Comparison of ENCODE assay signal across 22 cellular contexts in genomic region chr3:73098873-73099272, GRCh38. TPM values are rescaled to one million over a fixed set of nuclear protein-coding genes. Genes with fewer than 3 reads are reported as not detected.
DNase-seq lines count a peak whose midpoint lies in the region; ATAC-seq, FAIRE-seq and TF ChIP-seq lines count a peak whose summit lies in the region.
"Had no signal": no experiment of that assay in that cellular context is flagged by ENCODE, and none has a peak within 500 bp of the region (broad histone marks: within the 10 kb centered on the region; RNA-seq: fewer than 3 reads in every experiment).

No MANE protein-coding gene starts in this region.

- H3K79me2 ChIP-seq in MM.1S (ENCODE audit: low read length) = no peaks in the 10 kb centered on the region
- H3K79me2 ChIP-seq in K562 (ENCODE audit: control insufficient read depth, insufficient read depth, low read length) = no peaks in the 10 kb centered on the region
- H3K79me2 ChIP-seq in HepG2 (ENCODE audit: insufficient read depth, low read length) = no peaks in the 10 kb centered on the region

- ATAC-seq in K562 = no peak
- ATAC-seq in activated CD4-positive, CD25-positive, alpha-beta regulatory T cell treated with anti-CD3 and anti-CD28 coated beads, Interleukin-2, amount 50 U/mL, for 24 hours = no peak
- no peak for ATAC-seq in GM21526 (IDR thresholded peaks at IDR 0.05; ENCODE audit: low FRiP score, unreplicated experiment)
- ATAC-seq in HepG2 = no peak
- ATAC-seq: SK-N-SH treated with all-trans-retinoic acid at 6 μM for 48 hours had no signal

- H3K27ac ChIP-seq in MM.1S (ENCODE audit: low read length) (no peak overlapping the region), K562 (ENCODE audit: extremely low read depth, low read depth, low read length) (no peak overlapping the region), HepG2 (ENCODE audit: extremely low read length, insufficient read depth, low read length) (no peak overlapping the region)

- H3K9me2 ChIP-seq in MM.1S (replicated peaks; ENCODE audit: insufficient read depth, low read length) = no peaks in the 10 kb centered on the region

- H3K27me3 ChIP-seq in MM.1S (replicated peaks; ENCODE audit: insufficient read depth, low read length) = no peaks in the 10 kb centered on the region
- H3K27me3 ChIP-seq in K562 (ENCODE audit: control insufficient read depth in 2 of 2, insufficient read depth in 2 of 2, low read length in 2 of 2) = peaks cover 2 to 25% of the 10 kb centered on the region in 2 experiments; a peak in 2 of 5 replicates
- H3K27me3 ChIP-seq in HepG2 (ENCODE audit: control insufficient read depth in 1 of 2, insufficient read depth in 2 of 2, low read length in 2 of 2) = no peaks in the 10 kb centered on the region

- in situ Hi-C loops in K562 (cut with MboI) (loop anchor here (5.0 to 25.0 kb wide), 2 partner anchors 328 to 1387 kb away; no protein-coding TSS in a partner anchor), HepG2 (cut with HindIII; ENCODE audit: extremely low pct_ligation_motif_present, low pct_unique_long_range_greater_than_20kb) (loop anchor here (5.0 to 25.0 kb wide), 2 partner anchors 403 to 1387 kb away; no protein-coding TSS in a partner anchor)

- H3K4me1 ChIP-seq in MM.1S (ENCODE audit: low read length) = no peaks in the 10 kb centered on the region
- no peaks in the 10 kb centered on the region; a peak in 1 of 5 replicates for H3K4me1 ChIP-seq in K562 (replicated peaks in 1 of 2; ENCODE audit: control insufficient read depth in 2 of 2, insufficient read depth in 2 of 2, low read length in 2 of 2)
- peaks cover 16% of the 10 kb centered on the region for H3K4me1 ChIP-seq in HepG2 (ENCODE audit: insufficient read depth, low read length)

- H2AFZ ChIP-seq in MM.1S (ENCODE audit: low read length) (0 out of 2 replicates have a peak overlapping the region, but pooled peaks have one; percentile 6), K562 (ENCODE audit: low read depth, low read length) (no peak overlapping the region), HepG2 (ENCODE audit: low read length) (no peak overlapping the region)

- intact Hi-C loops in K562 (cut with micrococcal nuclease) = no loop called here
- intact Hi-C loops in HepG2 (cut with micrococcal nuclease; ENCODE audit: unreplicated experiment) = no loop called here

- H4K20me1 ChIP-seq in MM.1S (ENCODE audit: insufficient read depth, low read length) (no peaks in the 10 kb centered on the region), K562 (replicated peaks; ENCODE audit: control insufficient read depth, insufficient read depth, low read length) (no peaks in the 10 kb centered on the region; the same call in 1 of the 2 replicates), HepG2 (ENCODE audit: insufficient read depth, low read length) (no peaks in the 10 kb centered on the region)

- H3K9me3 ChIP-seq in MM.1S (replicated peaks; ENCODE audit: insufficient read depth, low read length) (no peaks in the 10 kb centered on the region), K562 (replicated peaks; ENCODE audit: control insufficient read depth, insufficient read depth, low read depth, low read length) (peaks cover 3% of the 10 kb centered on the region; the same call in 1 of the 2 replicates), HepG2 (ENCODE audit: low read length) (no peaks in the 10 kb centered on the region)

- TF ChIP-seq CTCF in MM.1S (IDR thresholded peaks at IDR 0.05; ENCODE audit: low read length) (no peak), K562 (IDR thresholded peaks at IDR 0.05 in 2 of 3, conservative IDR thresholded peaks at IDR 0.05 in 1 of 3; ENCODE audit: insufficient read depth in 2 of 3, low read depth in 1 of 3, low read length in 3 of 3) (no peak), HepG2 (CRISPR knock-in tag; IDR thresholded peaks at IDR 0.05) (no peak)

- WGBS in K562 (ENCODE audit: insufficient coverage, low coverage, missing lambda C conversion rate) = 0% methylated on average over 1 of the region's 1 CpG
- whole genome bisulfite sequencing in HepG2 (ENCODE audit: low lambda C conversion rate) = 79% methylated on average over 1 of the region's 1 CpG

- no peaks in the 10 kb centered on the region for H3F3A ChIP-seq in MM.1S (ENCODE audit: insufficient read depth, low read length)

- CTCF ChIA-PET in K562 (lab: Yijun Ruan, JAX; ENCODE audit: low intra/inter-chr PET ratio) (no interaction called here), HepG2 (lab: Yijun Ruan, JAX; ENCODE audit: low intra/inter-chr PET ratio, low total read pairs) (no interaction called here)

- DNase-seq in SIG-M5 treated with dmso at 0.1 percent for 504 hours (lab: John Stamatoyannopoulos, UW; ENCODE audit: unreplicated experiment) (peak; percentile 8), SIG-M5 (lab: John Stamatoyannopoulos, UW) (no peak), MM.1S (no peak), NOMO-1 treated with dmso at 0.1 percent for 144 hours (lab: John Stamatoyannopoulos, UW; ENCODE audit: unreplicated experiment) (peak; percentile 10), K562 (ENCODE audit: extremely low read depth in 1 of 4, low spot score in 3 of 4) (no peak), HepG2 (ENCODE audit: low spot score) (no peak)
- DNase-seq: CD4-positive, alpha-beta T cell; DMS153; GF-D8; KG1; NCI-H1092 treated with DMSO at 0.1 percent for 48 hours; NCI-H2081; NCI-H2171 treated with DMSO at 0.1 percent for 48 hours; NCI-H446; NCI-H82; SHP77 had no signal

- no peak overlapping the region for H3K9ac ChIP-seq in MM.1S (ENCODE audit: low read length)
- no peak overlapping the region for H3K9ac ChIP-seq in K562 (ENCODE audit: insufficient read depth in 1 of 2, low read depth in 2 of 2, low read length in 2 of 2)
- no peak overlapping the region for H3K9ac ChIP-seq in HepG2 (ENCODE audit: insufficient read depth, low read depth, low read length)

- H3K36me3 ChIP-seq in MM.1S (replicated peaks; ENCODE audit: insufficient read depth, low read length) (no peaks in the 10 kb centered on the region), K562 (ENCODE audit: control insufficient read depth, insufficient read depth, low read length) (no peaks in the 10 kb centered on the region), HepG2 (replicated peaks in 1 of 2; ENCODE audit: control insufficient read depth in 1 of 2, insufficient read depth in 2 of 2, low read length in 2 of 2) (no peaks in the 10 kb centered on the region)

- TF ChIP-seq RAD21 in K562 (CRISPR knock-in tag; conservative IDR thresholded peaks at IDR 0.05 in 1 of 2, IDR thresholded peaks at IDR 0.05 in 1 of 2) = no peak
- TF ChIP-seq RAD21 in HepG2 (CRISPR knock-in tag; IDR thresholded peaks at IDR 0.05) = no peak

- TF ChIP-seq EP300 in K562 (IDR thresholded peaks at IDR 0.05; ENCODE audit: low read length) (no peak), HepG2 (IDR thresholded peaks at IDR 0.05; ENCODE audit: low read depth in 2 of 2, low read length in 2 of 2) (no peak), HepG2 (CRISPR knock-in tag; IDR thresholded peaks at IDR 0.05; ENCODE audit: borderline replicate concordance) (no peak)

- POLR2A ChIA-PET in K562 (lab: Yijun Ruan, JAX) = no interaction called here
- POLR2A ChIA-PET in HepG2 (lab: Yijun Ruan, JAX) = no interaction called here

- FAIRE-seq in K562 (lab: Jason Lieb, UNC) = no peak
- FAIRE-seq in HepG2 (lab: Jason Lieb, UNC) = no peak
- FAIRE-seq: GM12892, GM18507, H1 had no signal

- BruUV-seq in K562 (replicated peaks; lab: Mats Ljungman, UMichigan) (no TSS peak), HepG2 (replicated peaks; lab: Mats Ljungman, UMichigan) (no TSS peak)

- H3K9me1 ChIP-seq in K562 (ENCODE audit: control insufficient read depth, insufficient read depth, low read length) = no peaks in the 10 kb centered on the region

- TF ChIP-seq POLR2A in K562 (conservative IDR thresholded peaks at IDR 0.05) = no peak
- no peak for TF ChIP-seq POLR2A in HepG2 (IDR thresholded peaks at IDR 0.05; ENCODE audit: insufficient read depth in 1 of 2, low read depth in 2 of 2, low read length in 2 of 2)

- H3K4me2 ChIP-seq in MM.1S (ENCODE audit: low read depth, low read length) (no peak overlapping the region), K562 (ENCODE audit: insufficient read depth, low read length) (no peak overlapping the region), HepG2 (ENCODE audit: low read depth, low read length) (no peak overlapping the region)

- H3K4me3 ChIP-seq in MM.1S (ENCODE audit: low read length) (no peak overlapping the region), K562 (no peak overlapping the region), HepG2 (replicated peaks in 1 of 3; ENCODE audit: insufficient read depth in 1 of 3, low read depth in 2 of 3, low read length in 3 of 3) (no peak overlapping the region)

RNA-seq across cellular contexts. Expression of gene EBLN2, which starts 37.4 kb away (rescaled TPM):
- total RNA-seq in K562 (2011; cell fraction: chromatin; rRNA removed; ENCODE audit: low replicate concordance) = 17.9 and 40.1 TPM in 2 replicates
- 7.8 and 12.0 TPM in 2 replicates for total RNA-seq in K562 (2011; cell fraction: nucleolus; rRNA removed)
- total RNA-seq in K562 (2011; cell fraction: nucleoplasm; rRNA removed) = 19.9 and 38.8 TPM in 2 replicates
- 2.4 and 2.5 TPM in 2 replicates for total RNA-seq in K562 (2014; rRNA removed)
- total RNA-seq in K562 (2014; rRNA removed; fragmentation: Illumina TruSeq; extraction: Trizol) = 4.6 and 5.2 TPM in 2 replicates
- total RNA-seq in K562 (2015; rRNA removed; fragmentation: Illumina TruSeq; extraction: Trizol) = 3.8 TPM in 2 replicates
- 2.2 and 3.0 TPM in 2 replicates for total RNA-seq in K562 (2021)
- polyA plus RNA-seq in K562 (2011; rRNA removed) = 2.4 and 2.5 TPM in 2 replicates
- polyA plus RNA-seq in K562 (2011; cell fraction: cytosol; rRNA removed) = 0.25 and 0.49 TPM in 2 replicates
- polyA plus RNA-seq in K562 (2011; cell fraction: nucleus; rRNA removed) = 5.9 and 6.9 TPM in 2 replicates
- 0.78 and 1.1 TPM in 2 replicates for polyA plus RNA-seq in K562 (2012)
- polyA plus RNA-seq in K562 (2014; fragmentation: Illumina TruSeq; extraction: Trizol) = 1.6 and 1.8 TPM in 2 replicates
- 1 to 10 TPM in 1 of 2 experiments, under 1 TPM in 1; 0.39 to 1.4 TPM for polyA plus RNA-seq in K562 (2014; fragmentation: Nextera tagmentation; extraction: Ambion mirVana)
- polyA plus RNA-seq in K562 (2014; rRNA removed) = 1.6 and 1.8 TPM in 2 replicates
- polyA minus RNA-seq in K562 (2011; rRNA and poly(A)+ RNA removed) = 14.6 and 18.2 TPM in 2 replicates
- polyA minus RNA-seq in K562 (2011; cell fraction: cytosol; rRNA and poly(A)+ RNA removed) = 3.1 TPM in 2 replicates
- 7.3 and 16.2 TPM in 2 replicates for polyA minus RNA-seq in K562 (2011; cell fraction: nucleus; rRNA and poly(A)+ RNA removed)
- 1.3 and 8.3 TPM in 2 replicates for total RNA-seq in HepG2 (2016; rRNA removed; fragmentation: Illumina TruSeq; extraction: Trizol)
- total RNA-seq in HepG2 (2016; cell fraction: cytosol; rRNA removed; fragmentation: Illumina TruSeq; extraction: Trizol; ENCODE audit: low read depth) = 3.8 and 3.9 TPM in 2 replicates
- 0.92 and 8.0 TPM in 2 replicates for total RNA-seq in HepG2 (2016; cell fraction: insoluble cytoplasmic fraction; rRNA removed; fragmentation: Illumina TruSeq; extraction: Trizol)
- 6.1 and 8.1 TPM in 2 replicates for total RNA-seq in HepG2 (2016; cell fraction: membrane; rRNA removed; fragmentation: Illumina TruSeq; extraction: Trizol)
- total RNA-seq in HepG2 (2016; cell fraction: nucleus; rRNA removed; fragmentation: Illumina TruSeq; extraction: Trizol) = 22.4 and 25.8 TPM in 2 replicates
- polyA plus RNA-seq in HepG2 (2011; rRNA removed) = 2.6 and 3.3 TPM in 2 replicates
- 0.21 and 0.36 TPM in 2 replicates for polyA plus RNA-seq in HepG2 (2011; cell fraction: cytosol; rRNA removed)
- 8.2 and 8.5 TPM in 2 replicates for polyA plus RNA-seq in HepG2 (2011; cell fraction: nucleus; rRNA removed)
- 1.7 and 1.9 TPM in 2 replicates for polyA plus RNA-seq in HepG2 (2012)
- not detected in 2 replicates for polyA plus RNA-seq in HepG2 (2016; cell fraction: cytosol; fragmentation: Illumina TruSeq; extraction: Trizol; ENCODE audit: low read depth)
- 0.22 and 0.33 TPM in 2 replicates for polyA plus RNA-seq in HepG2 (2016; cell fraction: insoluble cytoplasmic fraction; fragmentation: Illumina TruSeq; extraction: Trizol; ENCODE audit: low read depth)
- not detected in 2 replicates for polyA plus RNA-seq in HepG2 (2016; cell fraction: membrane; fragmentation: Illumina TruSeq; extraction: Trizol; ENCODE audit: low read depth)
- polyA plus RNA-seq in HepG2 (2016; cell fraction: nucleus; fragmentation: Illumina TruSeq; extraction: Trizol; ENCODE audit: insufficient read depth, low read depth) = 22.5 and 23.0 TPM in 2 replicates
- polyA minus RNA-seq in HepG2 (2011; rRNA and poly(A)+ RNA removed; ENCODE audit: low replicate concordance) = 6.9 and 7.2 TPM in 2 replicates
- polyA minus RNA-seq in HepG2 (2011; cell fraction: cytosol; rRNA and poly(A)+ RNA removed) = 0.99 and 1.4 TPM in 2 replicates
- 46.7 and 49.7 TPM in 2 replicates for polyA minus RNA-seq in HepG2 (2011; cell fraction: nucleus; rRNA and poly(A)+ RNA removed)

Comparison
In these comparisons a context has a peak if more than half of its experiments do, and no peak if none do; other contexts are left out.
1. DNase-seq: peak in SIG-M5 treated with dmso at 0.1 percent for 504 hours (single experiment) and NOMO-1 treated with dmso at 0.1 percent for 144 hours (single experiment); none in SIG-M5 (single experiment), MM.1S (single experiment), K562 (0 of 4) and HepG2 (single experiment).